Comparison of ENCODE assay signal across 13 cellular contexts in genomic region chr6:62528894-62529526, GRCh38.
"Had no signal": no experiment of that assay in that cellular context is flagged by ENCODE, and none has a peak within 500 bp of the region (broad histone marks: within the 10 kb centered on the region; RNA-seq: fewer than 3 reads in every experiment).

No MANE protein-coding gene starts in this region.

- H3K4me3 ChIP-seq: gastroesophageal sphincter, sigmoid colon, thyroid gland had no signal

- H3K4me1 ChIP-seq: gastroesophageal sphincter, sigmoid colon, thyroid gland had no signal

- DNase-seq: activated CD4-positive, alpha-beta T cell treated with anti-CD3 and anti-CD28 coated beads, Interleukin-2, amount 10 ng/mL, durations not matched to agents 7 days and 5 days; activated CD4-positive, CD25-positive, alpha-beta regulatory T cell; activated naive CD4-positive, alpha-beta T cell treated with anti-CD3 and anti-CD28 coated beads, Interleukin-2, amount 10 ng/mL, durations not matched to agents 7 days and 5 days; activated T-cell treated with anti-CD3 and anti-CD28 coated beads for 4 hours; effector memory CD8-positive, alpha-beta T cell; kidney glomerular epithelial cell; sigmoid colon; stimulated activated CD4-positive, alpha-beta T cell treated with anti-CD3 and anti-CD28 coated beads, Interleukin-12 subunit alpha, Interleukin-12 subunit beta, amount 100 ng/mL, for 4 hours; stimulated activated CD4-positive, alpha-beta T cell treated with anti-CD3 and anti-CD28 coated beads, Interleukin-4, amount 100 ng/mL, for 1 hour; stimulated activated CD8-positive, alpha-beta memory T cell treated with anti-CD3 and anti-CD28 coated beads, Interleukin-4, amount 100 ng/mL, for 48 hours; thyroid gland had no signal

- H3K9me3 ChIP-seq: sigmoid colon, thyroid gland had no signal

- H3K27ac ChIP-seq: gastroesophageal sphincter, sigmoid colon, thyroid gland had no signal

- H3K36me3 ChIP-seq: gastroesophageal sphincter, sigmoid colon, thyroid gland had no signal

- ATAC-seq: activated T-helper 17 cell treated with anti-CD3 and anti-CD28 coated beads, Interleukin-2, amount 50 U/mL, for 72 hours; effector memory CD8-positive, alpha-beta T cell; gastroesophageal sphincter had no signal

- H3K27me3 ChIP-seq: gastroesophageal sphincter, sigmoid colon, thyroid gland had no signal
